1 cellular context compared by ENCODE assay signal in genomic region chr13:28527629-28528028, GRCh38.
TF ChIP-seq lines count a peak whose summit lies in the region.

No MANE protein-coding gene starts in this region.

TF ChIP-seq in H1, 55 proteins besides CTCF, POLR2A, EP300 and RAD21:
- no peak for TF ChIP-seq KDM5A (IDR thresholded peaks at IDR 0.05; ENCODE audit: low read length)
- TF ChIP-seq CHD1 (IDR thresholded peaks at IDR 0.05; ENCODE audit: low read depth, low read length), result no peak
- no peak for TF ChIP-seq CHD2 (IDR thresholded peaks at IDR 0.05; ENCODE audit: low read length)
- no peak for TF ChIP-seq CEBPB (IDR thresholded peaks at IDR 0.05; ENCODE audit: low read depth, low read length)
- TF ChIP-seq JUND (IDR thresholded peaks at IDR 0.05; ENCODE audit: low read length), result no peak
- no peak for TF ChIP-seq RBBP5 (IDR thresholded peaks at IDR 0.05; ENCODE audit: borderline replicate concordance, low read depth, low read length)
- no peak for TF ChIP-seq CHD7 (IDR thresholded peaks at IDR 0.05; ENCODE audit: insufficient replicate concordance, low read length)
- no peak for TF ChIP-seq FOSL1 (IDR thresholded peaks at IDR 0.05; ENCODE audit: insufficient read depth, low read depth, low read length)
- no peak for TF ChIP-seq SP4 (IDR thresholded peaks at IDR 0.05; ENCODE audit: low read length)
- no peak for TF ChIP-seq CBX5 (IDR thresholded peaks at IDR 0.05; ENCODE audit: low read depth, low read length)
- no peak for TF ChIP-seq HDAC2 (IDR thresholded peaks at IDR 0.05; ENCODE audit: borderline replicate concordance in 1 of 2, low read depth in 2 of 2, low read length in 2 of 2)
- TF ChIP-seq TAF1 (IDR thresholded peaks at IDR 0.05; ENCODE audit: low read depth, low read length), result no peak
- TF ChIP-seq, protein P1, sequence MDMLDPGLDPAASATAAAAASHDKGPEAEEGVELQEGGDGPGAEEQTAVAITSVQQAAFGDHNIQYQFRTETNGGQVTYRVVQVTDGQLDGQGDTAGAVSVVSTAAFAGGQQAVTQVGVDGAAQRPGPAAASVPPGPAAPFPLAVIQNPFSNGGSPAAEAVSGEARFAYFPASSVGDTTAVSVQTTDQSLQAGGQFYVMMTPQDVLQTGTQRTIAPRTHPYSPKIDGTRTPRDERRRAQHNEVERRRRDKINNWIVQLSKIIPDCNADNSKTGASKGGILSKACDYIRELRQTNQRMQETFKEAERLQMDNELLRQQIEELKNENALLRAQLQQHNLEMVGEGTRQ (IDR thresholded peaks at IDR 0.05; ENCODE audit: low read length), result no peak
- TF ChIP-seq MAFK (IDR thresholded peaks at IDR 0.05; ENCODE audit: low read depth, low read length), result no peak
- no peak for TF ChIP-seq JUN (IDR thresholded peaks at IDR 0.05; ENCODE audit: low read depth, low read length)
- no peak for TF ChIP-seq SIRT6 (IDR thresholded peaks at IDR 0.05; ENCODE audit: low read length)
- TF ChIP-seq EGR1 (IDR thresholded peaks at IDR 0.05; ENCODE audit: borderline replicate concordance, low read depth, low read length), result no peak
- no peak for TF ChIP-seq RNF2 (IDR thresholded peaks at IDR 0.05; ENCODE audit: borderline replicate concordance, low read depth, low read length, missing control alignments, poor library complexity, severe bottlenecking)
- no peak for TF ChIP-seq RFX5 (IDR thresholded peaks at IDR 0.05; ENCODE audit: borderline replicate concordance, low read depth, low read length)
